Comparison of ENCODE assay signal across 8 cellular contexts in the genomic region with DNA sequence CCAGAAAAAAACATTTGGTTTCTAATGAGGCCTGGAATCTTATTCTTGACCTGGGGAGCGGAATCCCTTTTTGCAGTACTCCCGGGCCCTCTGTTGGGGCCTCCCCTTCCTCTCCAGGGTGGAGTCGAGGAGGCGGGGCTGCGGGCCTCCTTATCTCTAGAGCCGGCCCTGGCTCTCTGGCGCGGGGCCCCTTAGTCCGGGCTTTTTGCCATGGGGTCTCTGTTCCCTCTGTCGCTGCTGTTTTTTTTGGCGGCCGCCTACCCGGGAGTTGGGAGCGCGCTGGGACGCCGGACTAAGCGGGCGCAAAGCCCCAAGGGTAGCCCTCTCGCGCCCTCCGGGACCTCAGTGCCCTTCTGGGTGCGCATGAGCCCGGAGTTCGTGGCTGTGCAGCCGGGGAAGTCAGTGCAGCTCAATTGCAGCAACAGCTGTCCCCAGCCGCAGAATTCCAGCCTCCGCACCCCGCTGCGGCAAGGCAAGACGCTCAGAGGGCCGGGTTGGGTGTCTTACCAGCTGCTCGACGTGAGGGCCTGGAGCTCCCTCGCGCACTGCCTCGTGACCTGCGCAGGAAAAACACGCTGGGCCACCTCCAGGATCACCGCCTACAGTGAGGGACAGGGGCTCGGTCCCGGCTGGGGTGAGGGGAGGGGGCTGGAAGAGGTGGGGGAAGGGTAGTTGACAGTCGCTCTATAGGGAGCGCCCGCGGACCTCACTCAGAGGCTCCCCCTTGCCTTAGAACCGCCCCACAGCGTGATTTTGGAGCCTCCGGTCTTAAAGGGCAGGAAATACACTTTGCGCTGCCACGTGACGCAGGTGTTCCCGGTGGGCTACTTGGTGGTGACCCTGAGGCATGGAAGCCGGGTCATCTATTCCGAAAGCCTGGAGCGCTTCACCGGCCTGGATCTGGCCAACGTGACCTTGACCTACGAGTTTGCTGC. TPM values are rescaled to one million over a fixed set of nuclear protein-coding genes. Genes with fewer than 3 reads are reported as not detected.
DNase-seq lines count a peak whose midpoint lies in the region; ATAC-seq and TF ChIP-seq lines count a peak whose summit lies in the region.

A gene with protein sequence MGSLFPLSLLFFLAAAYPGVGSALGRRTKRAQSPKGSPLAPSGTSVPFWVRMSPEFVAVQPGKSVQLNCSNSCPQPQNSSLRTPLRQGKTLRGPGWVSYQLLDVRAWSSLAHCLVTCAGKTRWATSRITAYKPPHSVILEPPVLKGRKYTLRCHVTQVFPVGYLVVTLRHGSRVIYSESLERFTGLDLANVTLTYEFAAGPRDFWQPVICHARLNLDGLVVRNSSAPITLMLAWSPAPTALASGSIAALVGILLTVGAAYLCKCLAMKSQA (plus strand): TSS at position 153 of the 935 bp plus-strand sequence. CDS start 58 bp downstream, at position 211.

- H3K4me2 ChIP-seq in DOHH2 (ENCODE audit: low read length) = peak within 1 kb of the TSS; percentile 95

- H3K27me3 ChIP-seq in DOHH2 (ENCODE audit: control insufficient read depth, low read length) (peaks cover 26% of the 10 kb centered on the region), lower lobe of right lung (ENCODE audit: low read depth) (peaks cover 25% of the 10 kb centered on the region)

- peaks cover 75% of the 10 kb centered on the region for H3K4me1 ChIP-seq in DOHH2 (ENCODE audit: control insufficient read depth, low read length)
- peaks cover 87% of the 10 kb centered on the region for H3K4me1 ChIP-seq in lower lobe of right lung

- no peaks in the 10 kb centered on the region for H3K9me2 ChIP-seq in DOHH2 (replicated peaks; ENCODE audit: control insufficient read depth, low read length)

- H3K4me3 ChIP-seq in DOHH2 (ENCODE audit: low read length) (peak within 1 kb of the TSS; percentile 63), lower lobe of right lung (peak within 1 kb of the TSS; percentile 44)

- ATAC-seq in lower lobe of right lung = peak; percentile 18 to 50
- no peak for ATAC-seq in HG02870 (IDR thresholded peaks at IDR 0.05; ENCODE audit: unreplicated experiment)
- no peak for ATAC-seq in GM18498 (IDR thresholded peaks at IDR 0.05; ENCODE audit: unreplicated experiment)
- ATAC-seq in GM19463 (IDR thresholded peaks at IDR 0.05; ENCODE audit: unreplicated experiment) = no peak

- peaks cover 15% of the 10 kb centered on the region for H3F3A ChIP-seq in DOHH2 (ENCODE audit: control insufficient read depth, insufficient read depth)

- H4K20me1 ChIP-seq in DOHH2 (ENCODE audit: control insufficient read depth, insufficient read depth, low read depth, low read length) = no peaks in the 10 kb centered on the region

- H3K36me3 ChIP-seq in DOHH2 (ENCODE audit: control insufficient read depth, low read length) (peaks cover 38% of the 10 kb centered on the region), lower lobe of right lung (peaks cover 42% of the 10 kb centered on the region)

- H3K27ac ChIP-seq in DOHH2 (ENCODE audit: low read depth, low read length) (peak within 1 kb of the TSS; percentile 73), lower lobe of right lung (peak within 1 kb of the TSS; percentile 81)

- TF ChIP-seq CTCF in DOHH2 (IDR thresholded peaks at IDR 0.05; ENCODE audit: low read depth, low read length, poor library complexity, severe bottlenecking) (no peak), lower lobe of right lung (IDR thresholded peaks at IDR 0.05) (no peak)

- no peaks in the 10 kb centered on the region for H3K79me2 ChIP-seq in DOHH2 (ENCODE audit: control insufficient read depth, low read length)

- H3K9me3 ChIP-seq in DOHH2 (ENCODE audit: control insufficient read depth, insufficient read depth, low read length) = no peaks in the 10 kb centered on the region
- no peaks in the 10 kb centered on the region for H3K9me3 ChIP-seq in lower lobe of right lung

- intact Hi-C loops in lower lobe of right lung (cut with DNase I) = no loop called here

- peak; percentile 91 for DNase-seq in MV-4-11 (lab: John Stamatoyannopoulos, UW)
- DNase-seq in astrocyte of the hippocampus (ENCODE audit: low read depth, low spot score) = peak; percentile 69
- peak; percentile 88 for DNase-seq in lower lobe of right lung
- no peak for DNase-seq in HuH-7.5 (ENCODE audit: low spot score)

RNA-seq across cellular contexts. Expression of the gene that starts here (rescaled TPM):
- 10.0 TPM for total RNA-seq in lower lobe of right lung

Comparison
In these comparisons a context has a peak if more than half of its experiments do, and no peak if none do; other contexts are left out.
1. ATAC-seq: peak in lower lobe of right lung (2 of 2); none in HG02870 (single experiment), GM18498 (single experiment) and GM19463 (single experiment).